21 cellular contexts compared by ENCODE assay signal in genomic region chr19:30091456-30091855, GRCh38.
"Had no signal": no experiment of that assay in that cellular context is flagged by ENCODE, and none has a peak within 500 bp of the region (broad histone marks: within the 10 kb centered on the region; RNA-seq: fewer than 3 reads in every experiment).

No MANE protein-coding gene starts in this region.

- DNase-seq: activated CD4-positive, alpha-beta T cell treated with anti-CD3 and anti-CD28 coated beads, Interleukin-2, amount 10 ng/mL, durations not matched to agents 24 days and 14 days; activated CD4-positive, alpha-beta T cell treated with anti-CD3 and anti-CD28 coated beads, Interleukin-2, amount 50 U/mL, for 48 hours; activated CD4-positive, CD25-positive, alpha-beta regulatory T cell treated with anti-CD3 and anti-CD28 coated beads, Interleukin-2, amount 50 U/mL, for 72 hours; activated CD8-positive, alpha-beta memory T cell treated with anti-CD3 and anti-CD28 coated beads, Interleukin-2, amount 10 ng/mL, durations not matched to agents 7 days and 5 days; activated gamma-delta T cell; activated naive CD4-positive, alpha-beta T cell treated with anti-CD3 and anti-CD28 coated beads for 36 hours; activated T-cell treated with anti-CD3 and anti-CD28 coated beads, Interleukin-2, amount 50 U/mL, for 24 hours; amygdala; KG1; NCI-H1092; NCI-H1417; NCI-H1930; NCI-H2171; NCI-H2227 treated with DMSO at 0.1 percent for 48 hours; NCI-H446 treated with DMSO at 0.1 percent for 48 hours; NCI-H524 treated with DMSO at 0.1 percent for 48 hours; NCI-H748 treated with DMSO at 0.1 percent for 48 hours; SHP77 had no signal

- H3K4me1 ChIP-seq: SJSA1 had no signal

- ATAC-seq: activated CD8-positive, alpha-beta memory T cell treated with anti-CD3 and anti-CD28 coated beads, Interleukin-2, amount 10 ng/mL, durations not matched to agents 7 days and 5 days; SK-N-SH treated with all-trans-retinoic acid at 6 μM for 48 hours; WTC11 had no signal

- H3K9me3 ChIP-seq: SJSA1 had no signal

- H3K36me3 ChIP-seq: SJSA1 had no signal

- H3K27ac ChIP-seq: SJSA1 had no signal

- H3K27me3 ChIP-seq: SJSA1 had no signal

- H3K4me3 ChIP-seq: SJSA1 had no signal
